In genomic region chr10:28661035-28661434, GRCh38 we compare ENCODE assay signal across 13 cellular contexts. TPM values are rescaled to one million over a fixed set of nuclear protein-coding genes. Genes with fewer than 3 reads are reported as not detected.
DNase-seq lines count a peak whose midpoint lies in the region; ATAC-seq and TF ChIP-seq lines count a peak whose summit lies in the region.
"Had no signal": no experiment of that assay in that cellular context is flagged by ENCODE, and none has a peak within 500 bp of the region (broad histone marks: within the 10 kb centered on the region; RNA-seq: fewer than 3 reads in every experiment).

No MANE protein-coding gene starts in this region.

- peak overlapping the region; percentile 58 for H3K27ac Mint-ChIP-seq in type B pancreatic cell
- H3K27ac Mint-ChIP-seq: dendritic cell treated with granulocyte-macrophage colony-stimulating factor and Interleukin-4, amounts not matched to agents 40 ng/mL and 50 ng/mL, for 4 days; T-helper 1 cell treated with Interleukin-12 subunit alpha and Interleukin-12 subunit beta and Interleukin-4 antibody, amounts not matched to agents 30 μg/mL and 1 μg/mL, for 36 hours had no signal

- H3K36me3 Mint-ChIP-seq in type B pancreatic cell, result no peaks in the 10 kb centered on the region

- no peak for ATAC-seq in HG02759 (IDR thresholded peaks at IDR 0.05; ENCODE audit: unreplicated experiment)

- TF ChIP-seq CTCF in fibroblast of pulmonary artery (IDR thresholded peaks at IDR 0.05; ENCODE audit: low read length, missing control alignments) (no peak), type B pancreatic cell (conservative IDR thresholded peaks at IDR 0.05) (no peak)

- no peak overlapping the region for H3K4me3 ChIP-seq in fibroblast of pulmonary artery (replicated peaks; ENCODE audit: low read depth, low read length)

- H3K4me3 Mint-ChIP-seq in type B pancreatic cell, result peak overlapping the region; percentile 58
- H3K4me3 Mint-ChIP-seq: dendritic cell treated with granulocyte-macrophage colony-stimulating factor and Interleukin-4, amounts not matched to agents 40 ng/mL and 50 ng/mL, for 4 days; T-helper 1 cell treated with Interleukin-12 subunit alpha and Interleukin-12 subunit beta and Interleukin-4 antibody, amounts not matched to agents 30 μg/mL and 1 μg/mL, for 36 hours had no signal

- H3K27me3 Mint-ChIP-seq in type B pancreatic cell, result no peaks in the 10 kb centered on the region

- no peaks in the 10 kb centered on the region for H3K9me3 Mint-ChIP-seq in type B pancreatic cell
- H3K9me3 Mint-ChIP-seq: dendritic cell treated with granulocyte-macrophage colony-stimulating factor and Interleukin-4, amounts not matched to agents 40 ng/mL and 50 ng/mL, for 4 days; T-helper 1 cell treated with Interleukin-12 subunit alpha and Interleukin-12 subunit beta and Interleukin-4 antibody, amounts not matched to agents 30 μg/mL and 1 μg/mL, for 36 hours had no signal

- DNase-seq in activated CD8-positive, alpha-beta memory T cell treated with anti-CD3 and anti-CD28 coated beads for 24 hours, result peak; percentile 15
- no peak for DNase-seq in activated CD8-positive, alpha-beta memory T cell treated with anti-CD3 and anti-CD28 coated beads, Interleukin-2, amount 50 U/mL, for 4 hours
- DNase-seq in SW480 (ENCODE audit: low spot score), result peak; percentile 51
- peak; percentile 75 for DNase-seq in fibroblast of pulmonary artery (ENCODE audit: low read depth)
- no peak for DNase-seq in type B pancreatic cell (ENCODE audit: extremely low spot score, unreplicated experiment)
- no peak for DNase-seq in cerebellum (ENCODE audit: low spot score)
- DNase-seq in DMS79 (lab: John Stamatoyannopoulos, UW), result no peak
- DNase-seq: activated CD4-positive, alpha-beta T cell treated with anti-CD3 and anti-CD28 coated beads, Interleukin-2, amount 50 U/mL, for 4 hours; hypothalamus; NCI-H1694 treated with DMSO at 0.1 percent for 48 hours had no signal

- H3K4me1 Mint-ChIP-seq in type B pancreatic cell (ENCODE audit: unreplicated experiment), result peaks cover 6% of the 10 kb centered on the region

RNA-seq across cellular contexts. Expression of gene BAMBI, which starts 16.3 kb away (rescaled TPM):
- total RNA-seq in type B pancreatic cell (ENCODE audit: low replicate concordance) (36.9 and 57.3 TPM in 2 replicates), cerebellum (4.1 TPM)

Comparison
In these comparisons a context has a peak if more than half of its experiments do, and no peak if none do; other contexts are left out.
1. DNase-seq: peak in activated CD8-positive, alpha-beta memory T cell treated with anti-CD3 and anti-CD28 coated beads for 24 hours (single experiment), SW480 (single experiment) and fibroblast of pulmonary artery (single experiment); none in activated CD8-positive, alpha-beta memory T cell treated with anti-CD3 and anti-CD28 coated beads, Interleukin-2, amount 50 U/mL, for 4 hours (single experiment), type B pancreatic cell (single experiment), cerebellum (single experiment) and DMS79 (single experiment).